ENCODE assay signal across 23 cellular contexts in the genomic region with DNA sequence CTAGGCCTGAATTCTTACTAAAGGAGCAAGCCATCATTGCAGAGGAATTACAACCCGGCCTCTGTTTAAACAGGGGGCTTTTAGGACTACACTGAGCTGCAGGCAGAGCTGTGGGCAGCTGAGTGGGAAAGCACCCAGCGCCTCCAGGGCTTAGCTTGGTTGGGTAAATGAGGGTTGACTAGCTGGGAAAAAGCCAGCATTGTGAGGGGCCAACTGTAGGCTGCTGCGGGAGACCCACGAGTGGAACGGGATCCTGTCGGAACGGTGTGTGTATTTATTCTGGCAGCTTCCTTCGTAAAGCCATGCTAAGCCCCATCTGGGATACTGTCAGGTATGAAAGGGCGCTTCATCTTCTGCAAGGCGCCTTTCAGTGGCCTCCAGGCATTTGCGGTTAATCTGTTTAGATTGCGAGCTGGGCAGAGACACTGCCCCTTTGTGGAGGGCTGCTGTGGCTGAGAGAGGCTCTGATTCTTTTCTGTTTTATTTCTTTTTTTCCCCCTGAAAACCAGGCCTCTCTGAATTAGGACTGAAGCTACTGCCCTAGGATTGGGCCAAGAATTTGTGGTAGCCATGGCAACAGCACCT. TPM values are rescaled to one million over a fixed set of nuclear protein-coding genes. Genes with fewer than 3 reads are reported as not detected.
DNase-seq lines count a peak whose midpoint lies in the region; ATAC-seq and TF ChIP-seq lines count a peak whose summit lies in the region.
"Had no signal": no experiment of that assay in that cellular context is flagged by ENCODE, and none has a peak within 500 bp of the region (broad histone marks: within the 10 kb centered on the region; RNA-seq: fewer than 3 reads in every experiment).

No MANE protein-coding gene starts in this region.

- H3K4me1 ChIP-seq in mesendoderm (ENCODE audit: control insufficient read depth, low read depth, low read length), result no peaks in the 10 kb centered on the region
- H3K4me1 ChIP-seq: gastroesophageal sphincter, Peyer's patch, prostate gland, thyroid gland had no signal

- no peak overlapping the region for H3K56ac ChIP-seq in mesendoderm (ENCODE audit: low read length)

- no peak overlapping the region for H2BK5ac ChIP-seq in mesendoderm (ENCODE audit: low read length)

- no peak overlapping the region for H3K27ac ChIP-seq in mesendoderm (ENCODE audit: low read depth, low read length)
- H3K27ac ChIP-seq: gastroesophageal sphincter, Peyer's patch, prostate gland, thyroid gland had no signal

- no peaks in the 10 kb centered on the region for H3K79me1 ChIP-seq in mesendoderm (ENCODE audit: low read length)

- no CpG with 5 or more reads among the region's 12 CpGs for WGBS in mesendoderm (ENCODE audit: extremely low coverage, insufficient coverage, low lambda C conversion rate)

- no peak overlapping the region for H2AK5ac ChIP-seq in mesendoderm (ENCODE audit: low read length)

- H3K4me2 ChIP-seq in mesendoderm (ENCODE audit: low read length), result no peak overlapping the region

- H3K18ac ChIP-seq in mesendoderm (ENCODE audit: low read length), result no peak overlapping the region

- H3K4ac ChIP-seq in mesendoderm (ENCODE audit: low read depth, low read length), result no peak overlapping the region

- TF ChIP-seq CTCF in GM06990 (IDR thresholded peaks at IDR 0.05; ENCODE audit: insufficient read depth, low read length, poor library complexity, severe bottlenecking) (no peak), brain (conservative IDR thresholded peaks at IDR 0.05) (no peak)

- no peak overlapping the region for H3K4me3 ChIP-seq in GM06990 (replicated peaks; ENCODE audit: low read depth, low read length)
- no peak overlapping the region for H3K4me3 ChIP-seq in mesendoderm (ENCODE audit: low read length)
- H3K4me3 ChIP-seq: gastroesophageal sphincter, Peyer's patch, prostate gland, thyroid gland had no signal

- H3K27me3 Mint-ChIP-seq in brain, result peaks cover 7% of the 10 kb centered on the region

- H4K5ac ChIP-seq in mesendoderm (ENCODE audit: low read length), result no peak overlapping the region

- DNase-seq in GM06990 (ENCODE audit: extremely low read depth, insufficient read length), result peak; percentile 13
- peak; percentile 62 for DNase-seq in NCI-H146 treated with DMSO at 0.1 percent for 48 hours (lab: John Stamatoyannopoulos, UW; ENCODE audit: unreplicated experiment)
- peak; percentile 25 for DNase-seq in mesendoderm
- no peak for DNase-seq in SIG-M5 treated with dmso at 0.1 percent for 504 hours (lab: John Stamatoyannopoulos, UW; ENCODE audit: unreplicated experiment)
- DNase-seq in UCSD-AML1 (lab: John Stamatoyannopoulos, UW; ENCODE audit: unreplicated experiment), result no peak
- DNase-seq: activated CD4-positive, CD25-positive, alpha-beta regulatory T cell treated with anti-CD3 and anti-CD28 coated beads, Interleukin-2, amount 50 U/mL, for 72 hours; activated naive CD4-positive, alpha-beta T cell treated with anti-CD3 and anti-CD28 coated beads, Interleukin-2, amount 10 ng/mL, durations not matched to agents 7 days and 5 days; activated T-cell treated with anti-CD3 and anti-CD28 coated beads, Interleukin-2, amount 50 U/mL, for 4 hours; cerebellar nuclear complex; H9; left cardiac atrium; NCI-H1436; NK-92 treated with Interleukin-12 subunit alpha and Interleukin-12 subunit beta, amount 100 ng/mL, for 24 hours; Peyer's patch; stimulated activated naive CD4-positive, alpha-beta T cell; thyroid gland had no signal

- peaks cover 31% of the 10 kb centered on the region for H3K4me1 Mint-ChIP-seq in brain
- H3K4me1 Mint-ChIP-seq: activated naive CD4-positive, alpha-beta T cell treated with anti-CD3 and anti-CD28 coated beads, Interleukin-2, amount 10 ng/mL, durations not matched to agents 7 days and 5 days; mesothelial cell of epicardium had no signal

- H2BK120ac ChIP-seq in mesendoderm (ENCODE audit: low read depth, low read length), result no peak overlapping the region

- no peaks in the 10 kb centered on the region for H3K36me3 Mint-ChIP-seq in brain
- H3K36me3 Mint-ChIP-seq: activated naive CD4-positive, alpha-beta T cell treated with anti-CD3 and anti-CD28 coated beads, Interleukin-2, amount 10 ng/mL, durations not matched to agents 7 days and 5 days; mesothelial cell of epicardium had no signal

- H3K79me2 ChIP-seq in mesendoderm (ENCODE audit: control insufficient read depth, insufficient read depth, low read length), result no peaks in the 10 kb centered on the region

- no peak overlapping the region for H3K9ac ChIP-seq in mesendoderm (ENCODE audit: low read length)

- no peak overlapping the region for H2BK15ac ChIP-seq in mesendoderm (replicated peaks; ENCODE audit: low read depth)

- H3K27ac Mint-ChIP-seq in brain, result peak overlapping the region in 3 of 5 experiments; percentile 41 to 89 (median 68)
- H3K27ac Mint-ChIP-seq: activated naive CD4-positive, alpha-beta T cell treated with anti-CD3 and anti-CD28 coated beads, Interleukin-2, amount 10 ng/mL, durations not matched to agents 7 days and 5 days; H9; mesothelial cell of epicardium; nephron had no signal

- H3K27me3 ChIP-seq in GM06990 (replicated peaks; ENCODE audit: control insufficient read depth, insufficient read depth, low read length) (no peaks in the 10 kb centered on the region), mesendoderm (ENCODE audit: insufficient read depth, low read length, poor library complexity) (no peaks in the 10 kb centered on the region)
- H3K27me3 ChIP-seq: Peyer's patch, thyroid gland had no signal

- no peaks in the 10 kb centered on the region for H3K9me3 Mint-ChIP-seq in brain
- H3K9me3 Mint-ChIP-seq: activated naive CD4-positive, alpha-beta T cell treated with anti-CD3 and anti-CD28 coated beads, Interleukin-2, amount 10 ng/mL, durations not matched to agents 7 days and 5 days; activated T-cell treated with anti-CD3 and anti-CD28 coated beads, Interleukin-2, amount 50 U/mL, for 4 hours; H9; mesothelial cell of epicardium; nephron had no signal

- H3K23ac ChIP-seq in mesendoderm (ENCODE audit: low read length), result no peak overlapping the region

- H4K8ac ChIP-seq in mesendoderm (ENCODE audit: low read depth, low read length), result no peak overlapping the region

- H3K4me3 Mint-ChIP-seq in brain, result no peak overlapping the region
- H3K4me3 Mint-ChIP-seq: activated naive CD4-positive, alpha-beta T cell treated with anti-CD3 and anti-CD28 coated beads, Interleukin-2, amount 10 ng/mL, durations not matched to agents 7 days and 5 days; activated T-cell treated with anti-CD3 and anti-CD28 coated beads, Interleukin-2, amount 50 U/mL, for 4 hours; H9; mesothelial cell of epicardium; nephron had no signal

- H3K36me3 ChIP-seq in GM06990 (ENCODE audit: control insufficient read depth, insufficient read depth, low read length) (no peaks in the 10 kb centered on the region), mesendoderm (ENCODE audit: control insufficient read depth, insufficient read depth, low read length) (no peaks in the 10 kb centered on the region)
- H3K36me3 ChIP-seq: gastroesophageal sphincter, Peyer's patch, prostate gland, thyroid gland had no signal

- ATAC-seq in HG03521 (IDR thresholded peaks at IDR 0.05; ENCODE audit: unreplicated experiment), result no peak
- ATAC-seq: activated T-cell treated with anti-CD3 and anti-CD28 coated beads, Interleukin-2, amount 50 U/mL, for 4 hours; gastroesophageal sphincter; left cardiac atrium had no signal

RNA-seq across cellular contexts. Expression of a gene that starts 39.5 kb away (rescaled TPM):
- polyA plus RNA-seq in brain (ENCODE audit: insufficient read depth, low read depth, low replicate concordance), result 0.63 TPM
- polyA plus RNA-seq in mesendoderm (2013, experiment 1 of 2), result 39.0 TPM
- polyA plus RNA-seq in mesendoderm (2013, experiment 2 of 2), result 38.1 TPM
- polyA plus RNA-seq: esophagus had no signal

Comparison
In these comparisons a context has a peak if more than half of its experiments do, and no peak if none do; other contexts are left out.
1. DNase-seq: peak in GM06990 (single experiment), NCI-H146 treated with DMSO at 0.1 percent for 48 hours (single experiment) and mesendoderm (single experiment); none in SIG-M5 treated with dmso at 0.1 percent for 504 hours (single experiment) and UCSD-AML1 (single experiment).